Comparison of ENCODE assay signal across 8 cellular contexts in genomic region chr1:31789259-31790065, GRCh38. TPM values are rescaled to one million over a fixed set of nuclear protein-coding genes. Genes with fewer than 3 reads are reported as not detected.
A peak's percentile ranks its signal among the peaks of the same experiment; 100 is the strongest.
DNase-seq lines count a peak whose midpoint lies in the region; ATAC-seq lines count a peak whose summit lies in the region.

No MANE protein-coding gene starts in this region.

- H3K27me3 ChIP-seq in ACC112 (ENCODE audit: insufficient read depth, low read length), result no peaks in the 10 kb centered on the region
- H3K27me3 ChIP-seq in effector memory CD4-positive, alpha-beta T cell (replicated peaks; ENCODE audit: control insufficient read depth, insufficient read depth, low read length, poor library complexity, severe bottlenecking), result no peaks in the 10 kb centered on the region
- H3K27me3 ChIP-seq in mesenchymal stem cell (ENCODE audit: control insufficient read depth in 1 of 2, insufficient read depth in 1 of 2, low read length in 2 of 2), result no peaks in the 10 kb centered on the region

- H4K8ac ChIP-seq in mesenchymal stem cell (ENCODE audit: low read length), result peak overlapping the region; percentile 67

- no peak overlapping the region for H2BK120ac ChIP-seq in mesenchymal stem cell (ENCODE audit: low read depth, low read length)

- no peaks in the 10 kb centered on the region for H3K9me3 ChIP-seq in effector memory CD4-positive, alpha-beta T cell (ENCODE audit: control insufficient read depth, low read length)
- no peaks in the 10 kb centered on the region for H3K9me3 ChIP-seq in mesenchymal stem cell (ENCODE audit: control insufficient read depth, low read length)

- H3K79me1 ChIP-seq in mesenchymal stem cell (replicated peaks; ENCODE audit: low read length, poor library complexity, severe bottlenecking), result peaks cover 2% of the 10 kb centered on the region

- H2AFZ ChIP-seq in ACC112 (ENCODE audit: low read length, unreplicated experiment) (no peak overlapping the region), mesenchymal stem cell (ENCODE audit: low read depth, low read length) (peak overlapping the region; percentile 43)

- peak overlapping the region; percentile 80 for H3K4me3 ChIP-seq in ACC112 (ENCODE audit: low read depth, low read length)
- peak overlapping the region; percentile 57 for H3K4me3 ChIP-seq in effector memory CD4-positive, alpha-beta T cell (ENCODE audit: insufficient read depth, low read depth, low read length, poor library complexity, severe bottlenecking)
- peak overlapping the region; percentile 54 to 86 for H3K4me3 ChIP-seq in mesenchymal stem cell (ENCODE audit: insufficient read depth in 1 of 2, low read depth in 1 of 2, low read length in 2 of 2)

- peak overlapping the region in 1 of 2 experiments; percentile 70 for H3K18ac ChIP-seq in mesenchymal stem cell (ENCODE audit: low read depth in 1 of 2, low read length in 2 of 2)

- H3K4me1 ChIP-seq in ACC112 (ENCODE audit: control insufficient read depth, insufficient read depth, low read length, unreplicated experiment) (peaks cover 15% of the 10 kb centered on the region), mesenchymal stem cell (ENCODE audit: control insufficient read depth, insufficient read depth, low read depth, low read length) (peaks cover 8% of the 10 kb centered on the region)
- peaks cover 4% of the 10 kb centered on the region for H3K4me1 ChIP-seq in effector memory CD4-positive, alpha-beta T cell (ENCODE audit: control insufficient read depth, insufficient read depth, low read length, poor library complexity, severe bottlenecking)

- H2BK12ac ChIP-seq in mesenchymal stem cell (ENCODE audit: low read length in 2 of 2), result peak overlapping the region in 1 of 2 experiments; percentile 57

- H3K9ac ChIP-seq in mesenchymal stem cell (ENCODE audit: low read length), result peak overlapping the region; percentile 91

- no peak overlapping the region for H2BK5ac ChIP-seq in mesenchymal stem cell (ENCODE audit: low read depth, low read length, poor library complexity, severe bottlenecking)

- no peak overlapping the region for H3K23ac ChIP-seq in mesenchymal stem cell (ENCODE audit: low read length in 2 of 2)

- H2AK5ac ChIP-seq in mesenchymal stem cell (ENCODE audit: low read length, severe bottlenecking), result no peak overlapping the region

- H3K14ac ChIP-seq in mesenchymal stem cell (ENCODE audit: low read length in 2 of 2), result no peak overlapping the region

- H4K91ac ChIP-seq in mesenchymal stem cell (ENCODE audit: low read length), result no peak overlapping the region

- H3K4me2 ChIP-seq in mesenchymal stem cell (ENCODE audit: low read length, poor library complexity, severe bottlenecking), result peak overlapping the region; percentile 66

- H3K36me3 ChIP-seq in ACC112 (ENCODE audit: insufficient read depth, low read length), result peaks cover 3% of the 10 kb centered on the region; the same call in 1 of the 2 replicates
- no peaks in the 10 kb centered on the region for H3K36me3 ChIP-seq in effector memory CD4-positive, alpha-beta T cell (ENCODE audit: control insufficient read depth, insufficient read depth, low read length)
- peaks cover 6 to 14% of the 10 kb centered on the region in 2 experiments for H3K36me3 ChIP-seq in mesenchymal stem cell (ENCODE audit: control insufficient read depth in 1 of 2, insufficient read depth in 2 of 2, low read depth in 1 of 2, low read length in 2 of 2)

- H3K4ac ChIP-seq in mesenchymal stem cell (ENCODE audit: low read depth in 1 of 2, low read length in 2 of 2), result no peak overlapping the region

- peak overlapping the region; percentile 77 for H3K27ac ChIP-seq in ACC112 (ENCODE audit: low read depth, low read length)
- H3K27ac ChIP-seq in effector memory CD4-positive, alpha-beta T cell (ENCODE audit: insufficient read depth, low read length, poor library complexity, severe bottlenecking), result peak overlapping the region; percentile 71
- no peak overlapping the region for H3K27ac ChIP-seq in mesenchymal stem cell (ENCODE audit: low read length, poor library complexity, severe bottlenecking)

- 13% methylated on average over 22 of the region's 26 CpGs for WGBS in mesenchymal stem cell

- DNase-seq in HS-27A (ENCODE audit: low read depth) (peak; percentile 63), NCI-H82 treated with DMSO at 0.1 percent for 48 hours (lab: John Stamatoyannopoulos, UW; ENCODE audit: unreplicated experiment) (peak; percentile 61), mesenchymal stem cell (peak; percentile 91)
- peak; percentile 86 to 95 for DNase-seq in activated CD8-positive, alpha-beta memory T cell treated with anti-CD3 and anti-CD28 coated beads for 4 hours (ENCODE audit: low read depth in 2 of 2)
- peak; percentile 82 to 89 (median 85) for DNase-seq in effector memory CD4-positive, alpha-beta T cell
- peak; percentile 91 to 97 (median 97) for DNase-seq in stimulated activated CD4-positive, alpha-beta T cell treated with anti-CD3 and anti-CD28 coated beads, TNF-alpha, amount 100 ng/mL, for 48 hours (ENCODE audit: low read depth in 3 of 3)

- no peaks in the 10 kb centered on the region for H3K79me2 ChIP-seq in ACC112 (ENCODE audit: control insufficient read depth, insufficient read depth, low read length, unreplicated experiment)

- ATAC-seq in GM19023 (IDR thresholded peaks at IDR 0.05; ENCODE audit: unreplicated experiment), result peak; percentile 51

- H2BK15ac ChIP-seq in mesenchymal stem cell (ENCODE audit: low read depth, poor library complexity, severe bottlenecking), result peak overlapping the region; percentile 17

RNA-seq across cellular contexts. Expression of gene ADGRB2, which starts 25.3 kb away (rescaled TPM):
- 6.1 TPM for polyA plus RNA-seq in mesenchymal stem cell (2013, experiment 1 of 2)
- 5.3 TPM for polyA plus RNA-seq in mesenchymal stem cell (2013, experiment 2 of 2)

RNA-seq across cellular contexts. Expression of gene SPOCD1, which starts 26.4 kb away (rescaled TPM):
- polyA plus RNA-seq in mesenchymal stem cell (2013, experiment 1 of 2), result 20.4 TPM
- 20.7 TPM for polyA plus RNA-seq in mesenchymal stem cell (2013, experiment 2 of 2)
